In genomic region chr5:92778261-92778660, GRCh38 we compare ENCODE assay signal across 20 cellular contexts.
DNase-seq lines count a peak whose midpoint lies in the region; ATAC-seq, FAIRE-seq and TF ChIP-seq lines count a peak whose summit lies in the region.
"Had no signal": no experiment of that assay in that cellular context is flagged by ENCODE, and none has a peak within 500 bp of the region (broad histone marks: within the 10 kb centered on the region; RNA-seq: fewer than 3 reads in every experiment).

No MANE protein-coding gene starts in this region.

- peaks cover 9% of the 10 kb centered on the region; the same call in 1 of the 2 replicates for H3K9me3 ChIP-seq in Caco-2
- H3K9me3 ChIP-seq in WERI-Rb-1 (ENCODE audit: severe bottlenecking): no peaks in the 10 kb centered on the region
- no peaks in the 10 kb centered on the region for H3K9me3 ChIP-seq in neural progenitor cell (ENCODE audit: low read depth)
- H3K9me3 ChIP-seq: BLaER1 treated with 17β-estradiol and CSF1 and Interleukin-3, amounts not matched to agents 10 nM and 100 nM had no signal

- 94 to 96% methylated on average over 3 of the region's 3 CpGs for WGBS in lower leg skin, 2 donors

- no TSS peak for BruUV-seq in Caco-2 (replicated peaks; lab: Mats Ljungman, UMichigan)

- peaks cover 45% of the 10 kb centered on the region for H3K4me1 ChIP-seq in Caco-2
- H3K4me1 ChIP-seq in neural progenitor cell: peaks cover 74% of the 10 kb centered on the region
- H3K4me1 ChIP-seq: BLaER1 treated with 17β-estradiol and CSF1 and Interleukin-3, amounts not matched to agents 10 nM and 100 nM had no signal

- POLR2A ChIA-PET in Caco-2 (lab: Charles Lee): no interaction called here

- H3K36me3 Mint-ChIP-seq in Caco-2 (ENCODE audit: insufficient read depth, unreplicated experiment) (no peaks in the 10 kb centered on the region), neural progenitor cell (no peaks in the 10 kb centered on the region)
- H3K36me3 Mint-ChIP-seq: CD4-positive, CD25-positive, alpha-beta regulatory T cell had no signal

- no peak overlapping the region for H3K4me3 Mint-ChIP-seq in Caco-2 (ENCODE audit: unreplicated experiment)
- H3K4me3 Mint-ChIP-seq in neural progenitor cell: no peak overlapping the region
- H3K4me3 Mint-ChIP-seq: CD4-positive, CD25-positive, alpha-beta regulatory T cell; H9 had no signal

- no peaks in the 10 kb centered on the region for H3K27me3 ChIP-seq in Caco-2 (replicated peaks; ENCODE audit: control insufficient read depth, insufficient read depth, low read length)
- H3K27me3 ChIP-seq in WERI-Rb-1 (ENCODE audit: insufficient read depth, low read depth, severe bottlenecking): no peaks in the 10 kb centered on the region
- no peaks in the 10 kb centered on the region for H3K27me3 ChIP-seq in neural progenitor cell
- H3K27me3 ChIP-seq: BLaER1 treated with 17β-estradiol and CSF1 and Interleukin-3, amounts not matched to agents 10 nM and 100 nM had no signal

- no peak for DNase-seq in Caco-2
- no peak for DNase-seq in WERI-Rb-1
- DNase-seq in neural progenitor cell (ENCODE audit: low spot score): peak; percentile 43
- no peak for DNase-seq in kidney glomerular epithelial cell (lab: John Stamatoyannopoulos, UW)
- no peak for DNase-seq in head of caudate nucleus
- DNase-seq in lower leg skin (ENCODE audit: low spot score in 2 of 2): no peak
- DNase-seq: ACHN; Calu3; CD4-positive, CD25-positive, alpha-beta regulatory T cell; DMS153; DMS79 treated with DMSO at 0.1 percent for 48 hours; EL; GDM1; GOT3; H9 had no signal

- TF ChIP-seq CTCF in Caco-2 (IDR thresholded peaks at IDR 0.05; ENCODE audit: insufficient read depth in 1 of 2, low read depth in 1 of 2, low read length in 1 of 2, severe bottlenecking in 1 of 2, unreplicated experiment in 1 of 2): no peak
- TF ChIP-seq CTCF in WERI-Rb-1 (IDR thresholded peaks at IDR 0.05; ENCODE audit: low read depth, low read length): no peak
- TF ChIP-seq CTCF in neural progenitor cell (IDR thresholded peaks at IDR 0.05): no peak
- TF ChIP-seq CTCF in lower leg skin (IDR thresholded peaks at IDR 0.05): no peak

- H4K20me1 ChIP-seq in neural progenitor cell (ENCODE audit: low read depth): no peaks in the 10 kb centered on the region
- H4K20me1 ChIP-seq: BLaER1 treated with 17β-estradiol and CSF1 and Interleukin-3, amounts not matched to agents 10 nM and 100 nM had no signal

- no peaks in the 10 kb centered on the region for H3K36me3 ChIP-seq in Caco-2 (ENCODE audit: control insufficient read depth, insufficient read depth, low read length)
- H3K36me3 ChIP-seq in WERI-Rb-1: no peaks in the 10 kb centered on the region
- H3K36me3 ChIP-seq in neural progenitor cell: no peaks in the 10 kb centered on the region
- H3K36me3 ChIP-seq: BLaER1 treated with 17β-estradiol and CSF1 and Interleukin-3, amounts not matched to agents 10 nM and 100 nM had no signal

- TF ChIP-seq POLR2A in lower leg skin (IDR thresholded peaks at IDR 0.05): no peak

- no peaks in the 10 kb centered on the region for H3K79me2 ChIP-seq in neural progenitor cell (ENCODE audit: low read depth)

- intact Hi-C loops in Caco-2 (cut with micrococcal nuclease; ENCODE audit: unreplicated experiment): no loop called here
- intact Hi-C loops in head of caudate nucleus (cut with DNase I): no loop called here
- intact Hi-C loops in lower leg skin (cut with DNase I; ENCODE audit: low total_unique reads): no loop called here

- peaks cover 54% of the 10 kb centered on the region for H3F3A ChIP-seq in neural progenitor cell (ENCODE audit: low read depth)

- H3K4me1 Mint-ChIP-seq in Caco-2 (ENCODE audit: low read depth, unreplicated experiment): peaks cover 33% of the 10 kb centered on the region
- peaks cover 14% of the 10 kb centered on the region for H3K4me1 Mint-ChIP-seq in neural progenitor cell
- H3K4me1 Mint-ChIP-seq: CD4-positive, CD25-positive, alpha-beta regulatory T cell had no signal

- H3K9ac ChIP-seq in neural progenitor cell: no peak overlapping the region
- H3K9ac ChIP-seq: BLaER1 treated with 17β-estradiol and CSF1 and Interleukin-3, amounts not matched to agents 10 nM and 100 nM had no signal

- H3K27me3 Mint-ChIP-seq in Caco-2 (ENCODE audit: insufficient read depth, unreplicated experiment) (no peaks in the 10 kb centered on the region), neural progenitor cell (ENCODE audit: insufficient read depth, low read depth) (no peaks in the 10 kb centered on the region)
- H3K27me3 Mint-ChIP-seq: CD4-positive, CD25-positive, alpha-beta regulatory T cell had no signal

- FAIRE-seq in G401.6 (lab: Jason Lieb, UNC): peak; percentile 27
- FAIRE-seq: GM12892, GM19239 had no signal

- no peak overlapping the region for H2AFZ ChIP-seq in neural progenitor cell (replicated peaks)

- H3K27ac Mint-ChIP-seq in Caco-2 (ENCODE audit: unreplicated experiment) (peak overlapping the region; percentile 82), neural progenitor cell (peak overlapping the region; percentile 90)
- H3K27ac Mint-ChIP-seq: CD4-positive, CD25-positive, alpha-beta regulatory T cell had no signal

- H3K9me3 Mint-ChIP-seq in Caco-2 (ENCODE audit: unreplicated experiment) (peaks cover 8% of the 10 kb centered on the region), neural progenitor cell (no peaks in the 10 kb centered on the region)
- H3K9me3 Mint-ChIP-seq: H9 had no signal

- H3K27ac ChIP-seq in WERI-Rb-1: peak overlapping the region; percentile 56
- H3K27ac ChIP-seq in neural progenitor cell: peak overlapping the region; percentile 84
- H3K27ac ChIP-seq: BLaER1 treated with 17β-estradiol and CSF1 and Interleukin-3, amounts not matched to agents 10 nM and 100 nM had no signal

- no peak for ATAC-seq in HG02588 (IDR thresholded peaks at IDR 0.05; ENCODE audit: unreplicated experiment)

- peak overlapping the region; percentile 22 for H3K4me2 ChIP-seq in neural progenitor cell
- H3K4me2 ChIP-seq: BLaER1 treated with 17β-estradiol and CSF1 and Interleukin-3, amounts not matched to agents 10 nM and 100 nM had no signal

- CTCF ChIA-PET in Caco-2 (lab: Charles Lee): interaction anchor here (3.0 kb wide), 1 partner anchor 90 kb away, joined by 8 read pairs; no protein-coding TSS in a partner anchor

- H3K4me3 ChIP-seq in Caco-2 (ENCODE audit: low read depth, low read length) (no peak overlapping the region), WERI-Rb-1 (ENCODE audit: low read depth, low read length) (no peak overlapping the region), neural progenitor cell (no peak overlapping the region), lower leg skin (ENCODE audit: low read depth, poor library complexity, severe bottlenecking) (no peak overlapping the region)
- H3K4me3 ChIP-seq: BLaER1 treated with 17β-estradiol and CSF1 and Interleukin-3, amounts not matched to agents 10 nM and 100 nM had no signal
